ENCODE assay signal across 11 cellular contexts in the genomic region with DNA sequence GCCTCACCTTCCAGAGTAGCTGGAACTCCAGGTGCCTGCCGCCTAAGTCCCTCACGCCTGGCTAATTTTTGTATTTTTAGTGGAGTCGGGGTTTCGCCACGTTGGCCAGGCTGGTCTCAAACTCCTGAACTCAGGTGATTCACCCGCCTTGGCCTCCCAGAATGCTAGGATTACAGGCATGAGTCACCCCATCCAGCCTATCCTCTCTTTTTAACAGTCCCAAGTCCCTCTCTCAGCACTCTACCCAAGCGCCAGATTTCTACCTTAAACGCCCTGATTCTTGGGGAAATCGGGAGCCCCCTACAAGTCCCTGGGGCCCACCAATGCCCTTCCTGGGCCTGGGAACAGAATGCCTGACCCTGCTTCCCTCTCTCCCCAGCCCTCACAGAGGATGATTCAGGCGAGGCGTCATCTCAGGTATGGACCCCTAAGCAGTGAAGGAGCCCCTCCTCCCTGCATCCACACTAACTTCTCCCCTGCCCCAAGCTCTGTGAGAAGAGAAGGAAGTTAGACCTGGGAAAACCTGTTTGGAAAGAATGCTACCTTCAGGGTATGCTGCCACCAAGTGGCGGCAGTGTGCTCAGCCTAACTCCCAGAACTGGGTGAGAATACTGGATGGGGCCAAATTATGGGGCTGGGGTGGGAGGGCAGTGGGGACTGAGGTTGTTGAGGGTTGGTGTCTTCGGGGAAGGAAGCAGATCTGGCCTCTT. TPM values are rescaled to one million over a fixed set of nuclear protein-coding genes. Genes with fewer than 3 reads are reported as not detected.
DNase-seq lines count a peak whose midpoint lies in the region; ATAC-seq and TF ChIP-seq lines count a peak whose summit lies in the region.
"Had no signal": no experiment of that assay in that cellular context is flagged by ENCODE, and none has a peak within 500 bp of the region (broad histone marks: within the 10 kb centered on the region; RNA-seq: fewer than 3 reads in every experiment).

No MANE protein-coding gene starts in this region.

- WGBS in spleen, 5 donors: 74 to 87% (median 75%) methylated on average over 11 to 13 of the region's 13 CpGs

- no peak for ATAC-seq in GM21515 (IDR thresholded peaks at IDR 0.05; ENCODE audit: unreplicated experiment)

- H3K4me3 Mint-ChIP-seq in activated naive CD8-positive, alpha-beta T cell treated with anti-CD3 and anti-CD28 coated beads for 36 hours: no peak overlapping the region

- POLR2A ChIA-PET in PC-9 (lab: Charles Lee; ENCODE audit: unreplicated experiment): interaction anchor here (0.6 kb wide), 1 partner anchor 129 kb away, joined by 4 read pairs; no protein-coding TSS in a partner anchor

- TF ChIP-seq CTCF in BE2C (IDR thresholded peaks at IDR 0.05; ENCODE audit: low read depth, low read length): peak; percentile 48
- peak; percentile 73 for TF ChIP-seq CTCF in GM13977 (IDR thresholded peaks at IDR 0.05; ENCODE audit: extremely low read depth, insufficient read depth, missing control alignments)
- peak; percentile 72 for TF ChIP-seq CTCF in PC-9 (conservative IDR thresholded peaks at IDR 0.05)
- TF ChIP-seq CTCF in spleen (IDR thresholded peaks at IDR 0.05 in 8 of 11, conservative IDR thresholded peaks at IDR 0.05 in 3 of 11): no peak
- no peak for TF ChIP-seq CTCF in uterus (IDR thresholded peaks at IDR 0.05)

- H3K9me3 ChIP-seq in BE2C: no peaks in the 10 kb centered on the region
- H3K9me3 ChIP-seq in PC-9 (ENCODE audit: insufficient read depth, low read depth): no peaks in the 10 kb centered on the region
- no peaks in the 10 kb centered on the region for H3K9me3 ChIP-seq in spleen
- no peaks in the 10 kb centered on the region for H3K9me3 ChIP-seq in uterus
- H3K9me3 ChIP-seq: neutrophil, thoracic aorta had no signal

- CTCF ChIA-PET in PC-9 (lab: Charles Lee): interaction anchor here (0.6 to 0.7 kb wide), 6 partner anchors 63 to 1133 kb away, joined by 3 to 9 read pairs (median 5); partner anchors contain the start of gene MRPL54

- H3F3A ChIP-seq in PC-9 (ENCODE audit: insufficient read depth, low read depth): peaks cover 13% of the 10 kb centered on the region

- H3K36me3 ChIP-seq in BE2C: no peaks in the 10 kb centered on the region
- H3K36me3 ChIP-seq in PC-9 (ENCODE audit: low read depth): no peaks in the 10 kb centered on the region
- no peaks in the 10 kb centered on the region for H3K36me3 ChIP-seq in spleen
- no peaks in the 10 kb centered on the region for H3K36me3 ChIP-seq in uterus
- H3K36me3 ChIP-seq: neutrophil, thoracic aorta had no signal

- peak overlapping the region; percentile 77 for H3K4me2 ChIP-seq in PC-9

- H4K20me1 ChIP-seq in PC-9 (ENCODE audit: insufficient read depth): no peaks in the 10 kb centered on the region

- in situ Hi-C loops in GM13977 (cut with MboI; ENCODE audit: low pct_unique_long_range_greater_than_20kb, low sequenced_read_pairs, unreplicated experiment): no loop called here

- H3K27ac Mint-ChIP-seq in activated naive CD8-positive, alpha-beta T cell treated with anti-CD3 and anti-CD28 coated beads for 36 hours: no peak overlapping the region

- peaks cover 6% of the 10 kb centered on the region for H3K4me1 Mint-ChIP-seq in activated naive CD8-positive, alpha-beta T cell treated with anti-CD3 and anti-CD28 coated beads for 36 hours

- intact Hi-C loops in PC-9 (cut with micrococcal nuclease; ENCODE audit: unreplicated experiment): loop anchor here (2.0 to 10.0 kb wide), 4 partner anchors 356 to 884 kb away; no protein-coding TSS in a partner anchor
- intact Hi-C loops in spleen (cut with DNase I; ENCODE audit: low total_unique reads): no loop called here
- intact Hi-C loops in uterus (cut with DNase I; ENCODE audit: low total_unique reads): loop anchor here (10.0 kb wide), 1 partner anchor 224 kb away; the partner anchor contains the start of gene EEF2

- TF ChIP-seq POLR2A in spleen (IDR thresholded peaks at IDR 0.05): no peak
- no peak for TF ChIP-seq POLR2A in uterus (IDR thresholded peaks at IDR 0.05)

- no peaks in the 10 kb centered on the region for H3K9me3 Mint-ChIP-seq in activated naive CD8-positive, alpha-beta T cell treated with anti-CD3 and anti-CD28 coated beads for 36 hours

- no peaks in the 10 kb centered on the region for H3K9me2 ChIP-seq in PC-9 (ENCODE audit: insufficient read depth)

- H3K36me3 Mint-ChIP-seq in activated naive CD8-positive, alpha-beta T cell treated with anti-CD3 and anti-CD28 coated beads for 36 hours: no peaks in the 10 kb centered on the region

- no peak for DNase-seq in BE2C
- peak; percentile 56 for DNase-seq in GM13977 (ENCODE audit: low spot score)
- DNase-seq in PC-9: peak; percentile 47 to 74
- peak; percentile 55 for DNase-seq in hepatic stellate cell (ENCODE audit: low spot score)
- DNase-seq in activated naive CD8-positive, alpha-beta T cell treated with anti-CD3 and anti-CD28 coated beads for 36 hours: no peak
- DNase-seq in spleen: no peak
- no peak for DNase-seq in uterus
- DNase-seq: amygdala had no signal

- H3K27ac ChIP-seq in PC-9 (peak overlapping the region; percentile 81), spleen (no peak overlapping the region), uterus (no peak overlapping the region)
- H3K27ac ChIP-seq: neutrophil, thoracic aorta had no signal

- no peaks in the 10 kb centered on the region for H3K79me2 ChIP-seq in PC-9 (ENCODE audit: low read depth)

- H3K4me1 ChIP-seq in BE2C (no peaks in the 10 kb centered on the region), PC-9 (replicated peaks; ENCODE audit: insufficient read depth) (peaks cover 9% of the 10 kb centered on the region), spleen (peaks cover 0 to 9% (median 7%) of the 10 kb centered on the region in 6 donors), uterus (no peaks in the 10 kb centered on the region)

- peak overlapping the region; percentile 60; the same call in 1 of the 2 replicates for H2AFZ ChIP-seq in PC-9

- H3K4me3 ChIP-seq in BE2C (ENCODE audit: low read depth, low read length) (no peak overlapping the region), PC-9 (0 out of 2 replicates have a peak overlapping the region, but pooled peaks have one; percentile 16), spleen (no peak overlapping the region), uterus (no peak overlapping the region)
- H3K4me3 ChIP-seq: thoracic aorta had no signal

- no TSS peak for BruUV-seq in PC-9 (replicated peaks; lab: Mats Ljungman, UMichigan)

- H3K27me3 ChIP-seq in BE2C: peaks cover 36% of the 10 kb centered on the region
- no peaks in the 10 kb centered on the region for H3K27me3 ChIP-seq in PC-9 (ENCODE audit: insufficient read depth, low read depth)
- peaks cover 0 to 41% (median 0%) of the 10 kb centered on the region in 7 donors for H3K27me3 ChIP-seq in spleen (replicated peaks in 1 of 7)
- no peaks in the 10 kb centered on the region for H3K27me3 ChIP-seq in uterus

- peaks cover 12% of the 10 kb centered on the region for H3K27me3 Mint-ChIP-seq in activated naive CD8-positive, alpha-beta T cell treated with anti-CD3 and anti-CD28 coated beads for 36 hours

RNA-seq across cellular contexts. Expression of gene EBI3, which starts 20.8 kb away (rescaled TPM):
- polyA plus RNA-seq in BE2C (2012; ENCODE audit: insufficient read depth, insufficient read length, low read depth): not detected
- not detected in 2 replicates for total RNA-seq in PC-9 (2021)
- total RNA-seq in activated naive CD8-positive, alpha-beta T cell treated with anti-CD3 and anti-CD28 coated beads for 36 hours: 1 to 10 TPM; 6.7 to 8.6 TPM
- total RNA-seq in spleen: 10 to 100 TPM; 16.2 to 60.6 (median 38.1) TPM
- 10 to 100 TPM; 15.0 to 32.9 (median 27.5) TPM for polyA plus RNA-seq in spleen
- 1 to 10 TPM in 3 of 4 donors, not detected in 1; 1.2 to 1.8 (median 1.5) TPM for total RNA-seq in uterus

RNA-seq across cellular contexts. Expression of gene ANKRD24, which starts 26.1 kb away (rescaled TPM):
- 0.40 TPM for polyA plus RNA-seq in BE2C (2012; ENCODE audit: insufficient read depth, insufficient read length, low read depth)
- total RNA-seq in PC-9 (2021) (0.79 and 1.0 TPM in 2 replicates), spleen (1 to 10 TPM in 3 of 7 donors, under 1 TPM in 4; 0.67 to 2.2 (median 0.97) TPM), uterus (1 to 10 TPM in 2 of 4 donors, under 1 TPM in 1, not detected in 1; 0.64 to 1.8 (median 1.2) TPM)
- 1 to 10 TPM; 1.6 TPM for total RNA-seq in activated naive CD8-positive, alpha-beta T cell treated with anti-CD3 and anti-CD28 coated beads for 36 hours
- 1 to 10 TPM in 1 of 3 donors, under 1 TPM in 2; 0.70 to 1.4 (median 0.80) TPM for polyA plus RNA-seq in spleen

RNA-seq across cellular contexts. Expression of gene SIRT6, which starts 26.2 kb away (rescaled TPM):
- polyA plus RNA-seq in BE2C (2012; ENCODE audit: insufficient read depth, insufficient read length, low read depth): 122 TPM
- 22.2 and 23.2 TPM in 2 replicates for total RNA-seq in PC-9 (2021)
- 10 to 100 TPM; 27.1 to 27.2 TPM for total RNA-seq in activated naive CD8-positive, alpha-beta T cell treated with anti-CD3 and anti-CD28 coated beads for 36 hours
- total RNA-seq in spleen: 10 to 100 TPM; 15.9 to 39.8 (median 27.7) TPM
- 10 to 100 TPM; 23.1 to 37.5 (median 35.6) TPM for polyA plus RNA-seq in spleen
- 10 to 100 TPM in 3 of 4 donors, 1 to 10 TPM in 1; 1.3 to 23.2 (median 15.1) TPM for total RNA-seq in uterus

RNA-seq across cellular contexts. Expression of gene YJU2, which starts 38.3 kb away (rescaled TPM):
- polyA plus RNA-seq in BE2C (2012; ENCODE audit: insufficient read depth, insufficient read length, low read depth): 146 TPM
- total RNA-seq in PC-9 (2021) (8.7 and 11.0 TPM in 2 replicates), spleen (10 to 100 TPM; 17.4 to 23.3 (median 21.2) TPM), uterus (10 to 100 TPM; 13.3 to 29.1 (median 21.5) TPM)
- 10 to 100 TPM; 37.6 to 38.5 TPM for total RNA-seq in activated naive CD8-positive, alpha-beta T cell treated with anti-CD3 and anti-CD28 coated beads for 36 hours
- 10 to 100 TPM; 27.0 to 34.0 (median 27.5) TPM for polyA plus RNA-seq in spleen

RNA-seq across cellular contexts. Expression of gene CREB3L3, which starts 55.1 kb away (rescaled TPM):
- polyA plus RNA-seq in BE2C (2012; ENCODE audit: insufficient read depth, insufficient read length, low read depth): not detected
- total RNA-seq in PC-9 (2021) (not detected in 2 replicates), spleen (1 to 10 TPM in 1 of 7 donors, under 1 TPM in 2, not detected in 4; 0.19 to 1.1 (median 0.37) TPM), uterus (not detected)
- not detected for total RNA-seq in activated naive CD8-positive, alpha-beta T cell treated with anti-CD3 and anti-CD28 coated beads for 36 hours
- under 1 TPM in 1 of 3 donors, not detected in 2; 0.07 TPM for polyA plus RNA-seq in spleen
- total RNA-seq: thoracic aorta had no signal

Comparison
In these comparisons a context has a peak if more than half of its experiments do, and no peak if none do; other contexts are left out.
1. DNase-seq: peak in GM13977 (single experiment), PC-9 (2 of 2) and hepatic stellate cell (single experiment); none in BE2C (single experiment), activated naive CD8-positive, alpha-beta T cell treated with anti-CD3 and anti-CD28 coated beads for 36 hours (single experiment), spleen (single experiment) and uterus (0 of 2).
2. CTCF ChIP-seq: peak in BE2C (single experiment), GM13977 (single experiment) and PC-9 (single experiment); none in spleen (0 of 11) and uterus (0 of 4).